ENCODE assay signal across 19 cellular contexts in the genomic region with DNA sequence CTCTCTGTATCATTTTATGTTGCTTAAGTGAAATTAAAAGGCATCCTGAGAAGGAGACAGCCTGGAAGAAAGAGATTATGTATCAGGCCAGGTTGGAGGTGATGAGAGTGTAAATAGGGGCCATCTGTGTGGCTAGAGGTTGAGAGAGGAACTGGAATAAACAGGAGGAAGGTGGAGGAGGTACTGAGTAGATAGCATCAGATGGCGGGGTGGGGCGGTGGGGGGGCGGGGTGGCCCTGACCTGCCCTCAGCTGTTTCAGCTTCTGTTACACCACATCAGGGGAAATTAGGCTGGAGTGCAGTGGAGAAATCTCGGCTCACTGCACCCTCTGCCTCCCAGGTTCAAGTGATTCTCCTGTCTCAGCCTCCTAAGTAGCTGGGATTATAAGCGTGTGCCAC. TPM values are rescaled to one million over a fixed set of nuclear protein-coding genes. Genes with fewer than 3 reads are reported as not detected.
DNase-seq lines count a peak whose midpoint lies in the region; TF ChIP-seq lines count a peak whose summit lies in the region.
"Had no signal": no experiment of that assay in that cellular context is flagged by ENCODE, and none has a peak within 500 bp of the region (broad histone marks: within the 10 kb centered on the region; RNA-seq: fewer than 3 reads in every experiment).

No MANE protein-coding gene starts in this region.

- CTCF ChIA-PET in HEK293T (lab: Yijun Ruan, JAX): interaction anchor here (1.1 kb wide), 1 partner anchor 30 kb away, joined by 3 read pairs; no protein-coding TSS in a partner anchor

- no peaks in the 10 kb centered on the region for H3K9me3 Mint-ChIP-seq in neural progenitor cell

- H3K4me1 ChIP-seq in neural progenitor cell: no peaks in the 10 kb centered on the region

- H3K4me1 Mint-ChIP-seq in neural progenitor cell: peaks cover 17% of the 10 kb centered on the region

- no peaks in the 10 kb centered on the region for H4K20me1 ChIP-seq in neural progenitor cell (ENCODE audit: low read depth)
- H4K20me1 ChIP-seq: BLaER1 treated with 17β-estradiol and CSF1 and Interleukin-3, amounts not matched to agents 10 nM and 100 nM had no signal

- H3K9ac ChIP-seq in neural progenitor cell: no peak overlapping the region
- H3K9ac ChIP-seq: BLaER1 treated with 17β-estradiol and CSF1 and Interleukin-3, amounts not matched to agents 10 nM and 100 nM had no signal

- no peak overlapping the region for H3K4me2 ChIP-seq in neural progenitor cell
- H3K4me2 ChIP-seq: BLaER1 treated with 17β-estradiol and CSF1 and Interleukin-3, amounts not matched to agents 10 nM and 100 nM had no signal

- H3K36me3 ChIP-seq in neural progenitor cell: no peaks in the 10 kb centered on the region
- H3K36me3 ChIP-seq: BLaER1 treated with 17β-estradiol and CSF1 and Interleukin-3, amounts not matched to agents 10 nM and 100 nM had no signal

- H3F3A ChIP-seq in neural progenitor cell (ENCODE audit: low read depth): no peaks in the 10 kb centered on the region

- H3K27me3 Mint-ChIP-seq in neural progenitor cell (ENCODE audit: insufficient read depth, low read depth): peaks cover 8% of the 10 kb centered on the region

- no peak overlapping the region for H3K4me3 ChIP-seq in neural progenitor cell
- H3K4me3 ChIP-seq: BLaER1 treated with 17β-estradiol and CSF1 and Interleukin-3, amounts not matched to agents 10 nM and 100 nM had no signal

- no peak overlapping the region for H3K4me3 Mint-ChIP-seq in neural progenitor cell

- no peak overlapping the region for H3K27ac ChIP-seq in neural progenitor cell
- H3K27ac ChIP-seq: 22Rv1; BLaER1 treated with 17β-estradiol and CSF1 and Interleukin-3, amounts not matched to agents 10 nM and 100 nM had no signal

- H3K27me3 ChIP-seq in neural progenitor cell: no peaks in the 10 kb centered on the region
- H3K27me3 ChIP-seq: BLaER1 treated with 17β-estradiol and CSF1 and Interleukin-3, amounts not matched to agents 10 nM and 100 nM had no signal

- no peaks in the 10 kb centered on the region for H3K79me2 ChIP-seq in neural progenitor cell (ENCODE audit: low read depth)

- POLR2A ChIA-PET in HEK293T (lab: Yijun Ruan, JAX): no interaction called here

- no peak for TF ChIP-seq CTCF in neural progenitor cell (IDR thresholded peaks at IDR 0.05)

- DNase-seq in DMS53 (lab: John Stamatoyannopoulos, UW) (peak; percentile 8), DMS53 treated with DMSO at 0.1 percent for 48 hours (lab: John Stamatoyannopoulos, UW; ENCODE audit: unreplicated experiment) (no peak), NCI-H2171 treated with DMSO at 0.1 percent for 48 hours (lab: John Stamatoyannopoulos, UW) (peak; percentile 98), SKM-1 (lab: John Stamatoyannopoulos, UW; ENCODE audit: unreplicated experiment) (peak; percentile 19), neural progenitor cell (ENCODE audit: low spot score) (no peak), NCI-H1930 (lab: John Stamatoyannopoulos, UW) (no peak), amniotic stem cell (lab: John Stamatoyannopoulos, UW) (no peak), HEK293T (ENCODE audit: extremely low spot score) (no peak)
- DNase-seq: DMS153, HCEC 1CT, KG1, NCI-H2029 treated with DMSO at 0.1 percent for 48 hours, NCI-H2227 treated with DMSO at 0.1 percent for 48 hours, NCI-H748 treated with DMSO at 0.1 percent for 48 hours, SHP77 treated with DMSO at 0.1 percent for 48 hours, SW 1271 had no signal

- peak overlapping the region; percentile 12 for H3K27ac Mint-ChIP-seq in neural progenitor cell

- H3K36me3 Mint-ChIP-seq in neural progenitor cell: no peaks in the 10 kb centered on the region

- no peaks in the 10 kb centered on the region for H3K9me3 ChIP-seq in neural progenitor cell (ENCODE audit: low read depth)

- no peak overlapping the region for H2AFZ ChIP-seq in neural progenitor cell (replicated peaks)

TF ChIP-seq in HEK293T, 16 proteins besides CTCF, POLR2A, EP300 and RAD21:
- TF ChIP-seq FOXA1 (IDR thresholded peaks at IDR 0.05) (no peak), CTBP1 (IDR thresholded peaks at IDR 0.05; ENCODE audit: borderline replicate concordance) (no peak), NFRKB (IDR thresholded peaks at IDR 0.05) (no peak), L3MBTL2 (conservative IDR thresholded peaks at IDR 0.05) (no peak)
- TF ChIP-seq, protein P1, sequence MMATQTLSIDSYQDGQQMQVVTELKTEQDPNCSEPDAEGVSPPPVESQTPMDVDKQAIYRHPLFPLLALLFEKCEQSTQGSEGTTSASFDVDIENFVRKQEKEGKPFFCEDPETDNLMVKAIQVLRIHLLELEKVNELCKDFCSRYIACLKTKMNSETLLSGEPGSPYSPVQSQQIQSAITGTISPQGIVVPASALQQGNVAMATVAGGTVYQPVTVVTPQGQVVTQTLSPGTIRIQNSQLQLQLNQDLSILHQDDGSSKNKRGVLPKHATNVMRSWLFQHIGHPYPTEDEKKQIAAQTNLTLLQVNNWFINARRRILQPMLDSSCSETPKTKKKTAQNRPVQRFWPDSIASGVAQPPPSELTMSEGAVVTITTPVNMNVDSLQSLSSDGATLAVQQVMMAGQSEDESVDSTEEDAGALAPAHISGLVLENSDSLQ (IDR thresholded peaks at IDR 0.05): no peak

RNA-seq across cellular contexts. Expression of a gene that starts 6.9 kb away (rescaled TPM):
- not detected in 2 replicates for total RNA-seq in neural progenitor cell (ENCODE audit: low replicate concordance)
- total RNA-seq: M059J had no signal

RNA-seq across cellular contexts. Expression of a gene that starts 48.0 kb away (rescaled TPM):
- not detected in 2 replicates for total RNA-seq in neural progenitor cell (ENCODE audit: low replicate concordance)

RNA-seq across cellular contexts. Expression of a gene that starts 55.7 kb away (rescaled TPM):
- total RNA-seq in neural progenitor cell (ENCODE audit: low replicate concordance): not detected in 2 replicates
- total RNA-seq: M059J had no signal

RNA-seq across cellular contexts. Expression of a gene that starts 59.8 kb away (rescaled TPM):
- total RNA-seq in neural progenitor cell (ENCODE audit: low replicate concordance): 23.3 and 70.3 TPM in 2 replicates

Comparison
In these comparisons a context has a peak if more than half of its experiments do, and no peak if none do; other contexts are left out.
1. DNase-seq: peak in DMS53 (single experiment), NCI-H2171 treated with DMSO at 0.1 percent for 48 hours (single experiment) and SKM-1 (single experiment); none in DMS53 treated with DMSO at 0.1 percent for 48 hours (single experiment), neural progenitor cell (single experiment), NCI-H1930 (0 of 2), amniotic stem cell (single experiment) and HEK293T (single experiment).